Comparison of ENCODE assay signal across 25 cellular contexts in genomic region chr5:130759061-130759460, GRCh38.
"Had no signal": no experiment of that assay in that cellular context is flagged by ENCODE, and none has a peak within 500 bp of the region (broad histone marks: within the 10 kb centered on the region; RNA-seq: fewer than 3 reads in every experiment).

No MANE protein-coding gene starts in this region.

- H3K27ac Mint-ChIP-seq: activated B cell treated with CpG ODN at 0.5 μM for 24 hours; activated CD4-positive, alpha-beta T cell treated with anti-CD3 and anti-CD28 coated beads, Interleukin-2, amount 10 ng/mL, durations not matched to agents 24 days and 14 days; activated naive CD4-positive, alpha-beta T cell treated with anti-CD3 and anti-CD28 coated beads, Interleukin-2, amount 50 U/mL, for 72 hours; activated naive CD8-positive, alpha-beta T cell treated with anti-CD3 and anti-CD28 coated beads, Interleukin-2, amount 50 U/mL, for 24 hours; brain; T-helper 17 cell had no signal

- H3K9me3 Mint-ChIP-seq: activated B cell treated with CpG ODN at 0.5 μM for 24 hours; activated CD4-positive, alpha-beta T cell treated with anti-CD3 and anti-CD28 coated beads, Interleukin-2, amount 10 ng/mL, durations not matched to agents 24 days and 14 days; activated naive CD4-positive, alpha-beta T cell treated with anti-CD3 and anti-CD28 coated beads, Interleukin-2, amount 50 U/mL, for 72 hours; activated naive CD8-positive, alpha-beta T cell treated with anti-CD3 and anti-CD28 coated beads, Interleukin-2, amount 50 U/mL, for 24 hours; activated T-cell treated with anti-CD3 and anti-CD28 coated beads, Interleukin-2, amount 50 U/mL, for 4 hours; brain had no signal

- ATAC-seq: activated naive CD4-positive, alpha-beta T cell treated with anti-CD3 and anti-CD28 coated beads, Interleukin-2, amount 50 U/mL, for 72 hours; activated naive CD8-positive, alpha-beta T cell treated with anti-CD3 and anti-CD28 coated beads, Interleukin-2, amount 50 U/mL, for 24 hours; activated T-cell treated with anti-CD3 and anti-CD28 coated beads, Interleukin-2, amount 50 U/mL, for 4 hours; T-helper 17 cell had no signal

- H3K27me3 Mint-ChIP-seq: activated B cell treated with CpG ODN at 0.5 μM for 24 hours, brain, T-helper 17 cell had no signal

- H3K36me3 Mint-ChIP-seq: activated naive CD4-positive, alpha-beta T cell treated with anti-CD3 and anti-CD28 coated beads, Interleukin-2, amount 50 U/mL, for 72 hours; brain had no signal

- DNase-seq: activated B cell treated with CpG ODN at 0.5 μM for 24 hours; activated CD4-positive, alpha-beta T cell treated with anti-CD3 and anti-CD28 coated beads for 1 hour; activated CD4-positive, alpha-beta T cell treated with anti-CD3 and anti-CD28 coated beads, Interleukin-2, amount 10 ng/mL, durations not matched to agents 24 days and 14 days; activated CD4-positive, alpha-beta T cell treated with anti-CD3 and anti-CD28 coated beads, Interleukin-2, amount 50 U/mL, for 48 hours; activated CD8-positive, alpha-beta memory T cell treated with anti-CD3 and anti-CD28 coated beads for 24 hours; activated effector memory CD4-positive, alpha-beta T cell treated with anti-CD3 and anti-CD28 coated beads, Interleukin-2, amount 50 U/mL, for 16 hours; activated naive CD4-positive, alpha-beta T cell treated with Interleukin-2 at 50 U/mL for 16 hours; activated naive CD8-positive, alpha-beta T cell treated with anti-CD3 and anti-CD28 coated beads, Interleukin-2, amount 50 U/mL, for 24 hours; activated T-cell treated with anti-CD3 and anti-CD28 coated beads, Interleukin-2, amount 50 U/mL, for 4 hours; amygdala; Karpas-422; MM.1S; NCI-H1105; NCI-H1436; NCI-H1694 treated with DMSO at 0.1 percent for 48 hours; NCI-H2029 treated with DMSO at 0.1 percent for 48 hours; NCI-H446; NCI-H524; SHP77 treated with DMSO at 0.1 percent for 48 hours; T-helper 17 cell; T-helper 9 cell had no signal

- H3K4me1 Mint-ChIP-seq: activated B cell treated with CpG ODN at 0.5 μM for 24 hours; activated CD4-positive, alpha-beta T cell treated with anti-CD3 and anti-CD28 coated beads, Interleukin-2, amount 10 ng/mL, durations not matched to agents 24 days and 14 days; activated naive CD8-positive, alpha-beta T cell treated with anti-CD3 and anti-CD28 coated beads, Interleukin-2, amount 50 U/mL, for 24 hours; brain; T-helper 17 cell had no signal

- FAIRE-seq: astrocyte, RCC 7860 had no signal

- H3K4me3 Mint-ChIP-seq: activated B cell treated with CpG ODN at 0.5 μM for 24 hours; activated CD4-positive, alpha-beta T cell treated with anti-CD3 and anti-CD28 coated beads, Interleukin-2, amount 10 ng/mL, durations not matched to agents 24 days and 14 days; activated naive CD8-positive, alpha-beta T cell treated with anti-CD3 and anti-CD28 coated beads, Interleukin-2, amount 50 U/mL, for 24 hours; activated T-cell treated with anti-CD3 and anti-CD28 coated beads, Interleukin-2, amount 50 U/mL, for 4 hours; brain; T-helper 17 cell had no signal
